ENCODE assay signal across 8 cellular contexts in the genomic region with DNA sequence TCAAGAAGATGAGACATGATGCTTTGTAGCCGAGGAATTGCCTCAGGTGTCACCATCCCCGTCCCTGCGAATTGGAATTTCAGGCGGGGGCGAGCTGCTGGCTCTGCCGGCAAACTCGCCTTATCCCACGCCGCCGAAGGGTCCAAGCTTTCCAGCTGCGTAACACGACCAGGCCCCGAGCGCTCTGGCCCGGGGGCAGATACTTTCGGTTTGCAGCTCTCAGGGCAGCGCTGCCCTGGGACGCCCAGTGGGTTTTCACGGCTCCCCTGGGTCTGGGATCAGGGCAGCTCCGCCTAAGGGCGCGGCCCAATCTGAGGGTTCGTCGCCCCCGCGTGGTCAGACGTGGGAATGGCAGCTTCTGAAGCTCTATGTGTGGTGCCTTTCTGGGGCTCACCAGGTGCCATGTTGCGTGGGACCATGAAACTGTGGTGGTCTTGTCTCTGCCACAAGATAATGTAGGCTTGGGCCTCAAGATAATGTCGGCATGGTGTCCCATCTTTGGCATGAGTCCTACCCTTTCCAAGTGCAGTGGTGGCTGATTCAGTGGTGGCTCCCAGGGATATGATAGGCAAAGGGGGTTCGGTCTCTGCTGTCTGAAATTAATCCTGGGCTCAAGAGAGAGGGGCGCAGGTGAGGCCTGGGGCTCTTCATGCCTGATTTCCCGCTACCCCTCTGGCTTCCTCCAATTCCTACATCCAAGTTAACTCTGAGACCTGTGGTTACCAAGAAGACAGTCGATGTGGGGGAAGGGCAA.
A peak's percentile ranks its signal among the peaks of the same experiment; 100 is the strongest.
DNase-seq lines count a peak whose midpoint lies in the region; ATAC-seq lines count a peak whose summit lies in the region.

No MANE protein-coding gene starts in this region.

- no peaks in the 10 kb centered on the region for H3K9me3 ChIP-seq in effector memory CD4-positive, alpha-beta T cell (ENCODE audit: control insufficient read depth, low read length)

- no peaks in the 10 kb centered on the region for H3K9me3 Mint-ChIP-seq in memory B cell

- DNase-seq in AG08395 (ENCODE audit: low spot score) (peak; percentile 95), NCI-H748 (lab: John Stamatoyannopoulos, UW; ENCODE audit: unreplicated experiment) (peak; percentile 72), memory B cell (ENCODE audit: low spot score in 2 of 2) (peak; percentile 86 to 92)
- DNase-seq in activated CD8-positive, alpha-beta memory T cell treated with anti-CD3 and anti-CD28 coated beads for 24 hours = peak; percentile 96
- peak; percentile 71 to 79 (median 71) for DNase-seq in effector memory CD4-positive, alpha-beta T cell
- peak; percentile 74 to 79 (median 75) for DNase-seq in stimulated activated CD4-positive, alpha-beta T cell treated with anti-CD3 and anti-CD28 coated beads, TNF-alpha, amount 100 ng/mL, for 48 hours (ENCODE audit: low read depth in 3 of 3)

- H3K36me3 Mint-ChIP-seq in memory B cell = no peaks in the 10 kb centered on the region

- peaks cover 7% of the 10 kb centered on the region for H3K4me1 ChIP-seq in effector memory CD4-positive, alpha-beta T cell (ENCODE audit: control insufficient read depth, insufficient read depth, low read length, poor library complexity, severe bottlenecking)

- ATAC-seq in GM18868 (IDR thresholded peaks at IDR 0.05; ENCODE audit: unreplicated experiment) = peak; percentile 75
- ATAC-seq in HG03460 (IDR thresholded peaks at IDR 0.05; ENCODE audit: unreplicated experiment) = peak; percentile 56
- peak; percentile 72 for ATAC-seq in memory B cell (ENCODE audit: low read depth)

- H3K27me3 ChIP-seq in effector memory CD4-positive, alpha-beta T cell (replicated peaks; ENCODE audit: control insufficient read depth, insufficient read depth, low read length, poor library complexity, severe bottlenecking) = no peaks in the 10 kb centered on the region

- no peaks in the 10 kb centered on the region for H3K36me3 ChIP-seq in effector memory CD4-positive, alpha-beta T cell (ENCODE audit: control insufficient read depth, insufficient read depth, low read length)

- no peaks in the 10 kb centered on the region for H3K27me3 Mint-ChIP-seq in memory B cell

- no peak overlapping the region for H3K27ac Mint-ChIP-seq in memory B cell

- peaks cover 12% of the 10 kb centered on the region for H3K4me1 Mint-ChIP-seq in memory B cell

- H3K4me3 Mint-ChIP-seq in memory B cell = peak overlapping the region; percentile 80

- peak overlapping the region; percentile 40 for H3K27ac ChIP-seq in effector memory CD4-positive, alpha-beta T cell (ENCODE audit: insufficient read depth, low read length, poor library complexity, severe bottlenecking)

- peak overlapping the region; percentile 57 for H3K4me3 ChIP-seq in effector memory CD4-positive, alpha-beta T cell (ENCODE audit: insufficient read depth, low read depth, low read length, poor library complexity, severe bottlenecking)

Comparison
In these comparisons a context has a peak if more than half of its experiments do, and no peak if none do; other contexts are left out.
1. Peak in every context shown above with its lines: DNase-seq, ATAC-seq, H3K4me3 ChIP-seq and H3K27ac ChIP-seq.